In genomic region chr2:55163258-55163657, GRCh38 we compare ENCODE assay signal across 1 cellular context.
TF ChIP-seq lines count a peak whose summit lies in the region.

No MANE protein-coding gene starts in this region.

TF ChIP-seq in IMR-90, 13 proteins besides CTCF, POLR2A, EP300 and RAD21:
- no peak for TF ChIP-seq USF2 (IDR thresholded peaks at IDR 0.05; ENCODE audit: low read depth, low read length)
- 0 out of 2 replicates have a peak, but pooled peaks have one; percentile 4 for TF ChIP-seq MAFK (IDR thresholded peaks at IDR 0.05; ENCODE audit: low read depth, low read length)
- TF ChIP-seq CEBPB (IDR thresholded peaks at IDR 0.05; ENCODE audit: low read depth, low read length): peak; percentile 37; the same call in 1 of the 2 replicates
